ENCODE assay signal across 9 cellular contexts in genomic region chr4:70651864-70652506, GRCh38. TPM values are rescaled to one million over a fixed set of nuclear protein-coding genes. Genes with fewer than 3 reads are reported as not detected.
DNase-seq lines count a peak whose midpoint lies in the region; ATAC-seq, FAIRE-seq and TF ChIP-seq lines count a peak whose summit lies in the region.
"Had no signal": no experiment of that assay in that cellular context is flagged by ENCODE, and none has a peak within 500 bp of the region (broad histone marks: within the 10 kb centered on the region; RNA-seq: fewer than 3 reads in every experiment).

No MANE protein-coding gene starts in this region.

- peak; percentile 25 for DNase-seq in DMS114 treated with DMSO at 0.1 percent for 48 hours (lab: John Stamatoyannopoulos, UW; ENCODE audit: unreplicated experiment)
- DNase-seq in NCI-H187 treated with DMSO at 0.1 percent for 48 hours (lab: John Stamatoyannopoulos, UW), result peak; percentile 66
- peak; percentile 6 for DNase-seq in astrocyte (ENCODE audit: low read depth)
- peak; percentile 29 for DNase-seq in iris pigment epithelial cell (ENCODE audit: low read depth)
- DNase-seq in thoracic aorta (ENCODE audit: low spot score), result no peak
- no peak for DNase-seq in activated naive CD8-positive, alpha-beta T cell treated with anti-CD3 and anti-CD28 coated beads for 36 hours

- H3K9me3 ChIP-seq in astrocyte (ENCODE audit: insufficient read depth, low read depth, low read length) (no peaks in the 10 kb centered on the region), thoracic aorta (no peaks in the 10 kb centered on the region)

- no peaks in the 10 kb centered on the region for H3K27me3 Mint-ChIP-seq in astrocyte (ENCODE audit: low read depth, unreplicated experiment)
- no peaks in the 10 kb centered on the region for H3K27me3 Mint-ChIP-seq in activated naive CD8-positive, alpha-beta T cell treated with anti-CD3 and anti-CD28 coated beads for 36 hours

- H4K20me1 ChIP-seq in astrocyte (ENCODE audit: insufficient read depth, low read length), result no peaks in the 10 kb centered on the region

- no peaks in the 10 kb centered on the region for H3K4me1 ChIP-seq in astrocyte (ENCODE audit: insufficient read depth, low read length)
- no peaks in the 10 kb centered on the region for H3K4me1 ChIP-seq in thoracic aorta (ENCODE audit: control insufficient read depth in 1 of 2, low read depth in 2 of 2)

- no peak overlapping the region for H3K4me3 ChIP-seq in astrocyte (ENCODE audit: insufficient read depth, low read depth, low read length)
- H3K4me3 ChIP-seq in thoracic aorta, result peak overlapping the region; percentile 36

- H3K36me3 Mint-ChIP-seq in astrocyte (ENCODE audit: low read depth, unreplicated experiment), result no peaks in the 10 kb centered on the region
- H3K36me3 Mint-ChIP-seq in activated naive CD8-positive, alpha-beta T cell treated with anti-CD3 and anti-CD28 coated beads for 36 hours, result no peaks in the 10 kb centered on the region

- no peak overlapping the region for H3K27ac Mint-ChIP-seq in astrocyte (ENCODE audit: unreplicated experiment)
- H3K27ac Mint-ChIP-seq in activated naive CD8-positive, alpha-beta T cell treated with anti-CD3 and anti-CD28 coated beads for 36 hours, result no peak overlapping the region
- H3K27ac Mint-ChIP-seq: T-helper 1 cell treated with Interleukin-12 subunit alpha and Interleukin-12 subunit beta and Interleukin-4 antibody, amounts not matched to agents 30 μg/mL and 1 μg/mL, for 36 hours had no signal

- no peaks in the 10 kb centered on the region for H3K27me3 ChIP-seq in astrocyte (ENCODE audit: insufficient read depth, low read length)
- no peaks in the 10 kb centered on the region for H3K27me3 ChIP-seq in thoracic aorta (replicated peaks; ENCODE audit: insufficient read depth)

- H3K27ac ChIP-seq in astrocyte (ENCODE audit: low read depth, low read length), result no peak overlapping the region
- no peak overlapping the region for H3K27ac ChIP-seq in thoracic aorta

- H3K4me2 ChIP-seq in astrocyte (ENCODE audit: low read length), result peak overlapping the region; percentile 72

- TF ChIP-seq CTCF in astrocyte (IDR thresholded peaks at IDR 0.05; ENCODE audit: insufficient read depth, low read depth, low read length) (peak; percentile 59), thoracic aorta (IDR thresholded peaks at IDR 0.05) (peak; percentile 55)

- no peak overlapping the region for H3K4me3 Mint-ChIP-seq in astrocyte (ENCODE audit: unreplicated experiment)
- no peak overlapping the region for H3K4me3 Mint-ChIP-seq in activated naive CD8-positive, alpha-beta T cell treated with anti-CD3 and anti-CD28 coated beads for 36 hours
- H3K4me3 Mint-ChIP-seq: T-helper 1 cell treated with Interleukin-12 subunit alpha and Interleukin-12 subunit beta and Interleukin-4 antibody, amounts not matched to agents 30 μg/mL and 1 μg/mL, for 36 hours had no signal

- FAIRE-seq in astrocyte (lab: Jason Lieb, UNC), result peak; percentile 39

- no peaks in the 10 kb centered on the region for H3K9me3 Mint-ChIP-seq in astrocyte (ENCODE audit: unreplicated experiment)
- H3K9me3 Mint-ChIP-seq in activated naive CD8-positive, alpha-beta T cell treated with anti-CD3 and anti-CD28 coated beads for 36 hours, result no peaks in the 10 kb centered on the region
- H3K9me3 Mint-ChIP-seq: T-helper 1 cell treated with Interleukin-12 subunit alpha and Interleukin-12 subunit beta and Interleukin-4 antibody, amounts not matched to agents 30 μg/mL and 1 μg/mL, for 36 hours had no signal

- ATAC-seq in GM21447 (IDR thresholded peaks at IDR 0.05; ENCODE audit: unreplicated experiment) (peak; percentile 49), thoracic aorta (ENCODE audit: insufficient number of reproducible peaks, low FRiP score, low read depth) (no peak), GM19395 (IDR thresholded peaks at IDR 0.05; ENCODE audit: unreplicated experiment) (no peak)

- H3K9ac ChIP-seq in astrocyte (ENCODE audit: low read length), result peak overlapping the region; percentile 23

- H3K4me1 Mint-ChIP-seq in astrocyte (ENCODE audit: low read depth, unreplicated experiment), result no peaks in the 10 kb centered on the region
- peaks cover 3% of the 10 kb centered on the region for H3K4me1 Mint-ChIP-seq in activated naive CD8-positive, alpha-beta T cell treated with anti-CD3 and anti-CD28 coated beads for 36 hours

- no peaks in the 10 kb centered on the region for H3K79me2 ChIP-seq in astrocyte (ENCODE audit: insufficient read depth, low read length)

- H2AFZ ChIP-seq in astrocyte (ENCODE audit: low read depth, low read length), result peak overlapping the region; percentile 78

- H3K36me3 ChIP-seq in astrocyte (ENCODE audit: insufficient read depth, low read length), result no peaks in the 10 kb centered on the region
- H3K36me3 ChIP-seq in thoracic aorta, result no peaks in the 10 kb centered on the region

RNA-seq across cellular contexts. Expression of gene JCHAIN, which starts 14.3 kb away (rescaled TPM):
- total RNA-seq in astrocyte, result not detected in 2 replicates
- total RNA-seq in thoracic aorta, result 1 to 10 TPM; 1.6 to 7.9 TPM
- total RNA-seq in activated naive CD8-positive, alpha-beta T cell treated with anti-CD3 and anti-CD28 coated beads for 36 hours, result not detected

RNA-seq across cellular contexts. Expression of gene ENAM, which starts 23.4 kb away (rescaled TPM):
- total RNA-seq in astrocyte (0.11 and 0.38 TPM in 2 replicates), thoracic aorta (not detected)
- total RNA-seq in activated naive CD8-positive, alpha-beta T cell treated with anti-CD3 and anti-CD28 coated beads for 36 hours, result not detected

RNA-seq across cellular contexts. Expression of gene UTP3, which starts 36.3 kb away (rescaled TPM):
- 34.9 and 37.0 TPM in 2 replicates for total RNA-seq in astrocyte
- total RNA-seq in thoracic aorta, result 10 to 100 TPM; 15.2 to 32.6 TPM
- 10 to 100 TPM; 46.9 to 49.7 TPM for total RNA-seq in activated naive CD8-positive, alpha-beta T cell treated with anti-CD3 and anti-CD28 coated beads for 36 hours

RNA-seq across cellular contexts. Expression of gene AMBN, which starts 59.9 kb away (rescaled TPM):
- total RNA-seq in astrocyte, result not detected in 2 replicates
- not detected for total RNA-seq in thoracic aorta
- not detected for total RNA-seq in activated naive CD8-positive, alpha-beta T cell treated with anti-CD3 and anti-CD28 coated beads for 36 hours

Comparison
In these comparisons a context has a peak if more than half of its experiments do, and no peak if none do; other contexts are left out.
1. DNase-seq: peak in DMS114 treated with DMSO at 0.1 percent for 48 hours (single experiment), NCI-H187 treated with DMSO at 0.1 percent for 48 hours (single experiment), astrocyte (single experiment) and iris pigment epithelial cell (single experiment); none in thoracic aorta (single experiment) and activated naive CD8-positive, alpha-beta T cell treated with anti-CD3 and anti-CD28 coated beads for 36 hours (single experiment).